ENCODE assay signal across 11 cellular contexts in genomic region chr6:140271759-140272377, GRCh38.
DNase-seq lines count a peak whose midpoint lies in the region; ATAC-seq, FAIRE-seq and TF ChIP-seq lines count a peak whose summit lies in the region.
"Had no signal": no experiment of that assay in that cellular context is flagged by ENCODE, and none has a peak within 500 bp of the region (broad histone marks: within the 10 kb centered on the region; RNA-seq: fewer than 3 reads in every experiment).

No MANE protein-coding gene starts in this region.

- peak; percentile 65 for DNase-seq in SIG-M5 treated with dmso at 0.1 percent for 504 hours (lab: John Stamatoyannopoulos, UW; ENCODE audit: unreplicated experiment)
- DNase-seq in SIG-M5 (lab: John Stamatoyannopoulos, UW) = no peak
- DNase-seq in NCI-H1092 (lab: John Stamatoyannopoulos, UW) = peak; percentile 30
- DNase-seq in progenitor cell of endocrine pancreas (ENCODE audit: low spot score, unreplicated experiment) = no peak
- DNase-seq in spleen = no peak
- no peak for DNase-seq in D721Med (ENCODE audit: insufficient read length, low spot score)
- no peak for DNase-seq in RWPE1 (ENCODE audit: low spot score)
- DNase-seq: heart left ventricle, SK-N-SH, tibial artery had no signal

- H3K4me3 ChIP-seq in spleen = no peak overlapping the region
- H3K4me3 ChIP-seq: heart left ventricle, tibial artery had no signal

- no peaks in the 10 kb centered on the region for H3K36me3 Mint-ChIP-seq in progenitor cell of endocrine pancreas (ENCODE audit: insufficient read depth)

- 78 to 90% (median 85%) methylated on average over 2 of the region's 2 CpGs for WGBS in spleen, 5 donors

- H3K4me3 Mint-ChIP-seq in progenitor cell of endocrine pancreas (ENCODE audit: low read depth) = no peak overlapping the region

- H3K27me3 Mint-ChIP-seq in progenitor cell of endocrine pancreas = no peaks in the 10 kb centered on the region

- POLR2A ChIA-PET in RWPE1 (lab: Yijun Ruan, JAX; ENCODE audit: low non-redundant PET) = no interaction called here

- peaks cover 0 to 7% (median 0%) of the 10 kb centered on the region in 8 donors for H3K9me3 ChIP-seq in spleen
- H3K9me3 ChIP-seq: tibial artery had no signal

- H3K9me3 Mint-ChIP-seq in progenitor cell of endocrine pancreas (ENCODE audit: low read depth) = peaks cover 5% of the 10 kb centered on the region

- peak; percentile 99 for ATAC-seq in HG02798 (IDR thresholded peaks at IDR 0.05; ENCODE audit: poor library complexity, unreplicated experiment)

- CTCF ChIA-PET in RWPE1 (lab: Yijun Ruan, JAX) = interaction anchor here (0.6 to 0.7 kb wide), 2 partner anchors 18 to 195 kb away, joined by 3 read pairs; no protein-coding TSS in a partner anchor

- TF ChIP-seq CTCF in progenitor cell of endocrine pancreas (IDR thresholded peaks at IDR 0.05; ENCODE audit: unreplicated experiment) = no peak
- TF ChIP-seq CTCF in spleen (IDR thresholded peaks at IDR 0.05 in 8 of 11, conservative IDR thresholded peaks at IDR 0.05 in 3 of 11) = no peak
- TF ChIP-seq CTCF in D721Med (IDR thresholded peaks at IDR 0.05; ENCODE audit: insufficient read depth, missing control alignments) = no peak
- no peak for TF ChIP-seq CTCF in RWPE1 (conservative IDR thresholded peaks at IDR 0.05; ENCODE audit: low read depth)

- intact Hi-C loops in spleen (cut with DNase I; ENCODE audit: low total_unique reads) = no loop called here

- peaks cover 31% of the 10 kb centered on the region for H3K4me1 Mint-ChIP-seq in progenitor cell of endocrine pancreas (ENCODE audit: low read depth)

- H3K27me3 ChIP-seq in spleen (replicated peaks in 1 of 7) = no peaks in the 10 kb centered on the region
- H3K27me3 ChIP-seq: heart left ventricle, tibial artery had no signal

- no peak for TF ChIP-seq POLR2A in spleen (IDR thresholded peaks at IDR 0.05)

- peak overlapping the region; percentile 16 for H3K27ac Mint-ChIP-seq in progenitor cell of endocrine pancreas

- no peaks in the 10 kb centered on the region for H3K36me3 ChIP-seq in spleen
- H3K36me3 ChIP-seq: heart left ventricle, tibial artery had no signal

- no peak for FAIRE-seq in D721Med (lab: Jason Lieb, UNC)

- H3K27ac ChIP-seq in spleen (peak overlapping the region in 1 of 8 donors; percentile 15), RWPE1 (no peak overlapping the region)
- H3K27ac ChIP-seq: heart left ventricle, tibial artery had no signal

- H3K4me1 ChIP-seq in spleen = peaks cover 5 to 18% (median 8%) of the 10 kb centered on the region in 6 donors

Comparison
In these comparisons a context has a peak if more than half of its experiments do, and no peak if none do; other contexts are left out.
1. DNase-seq: peak in SIG-M5 treated with dmso at 0.1 percent for 504 hours (single experiment) and NCI-H1092 (single experiment); none in SIG-M5 (single experiment), progenitor cell of endocrine pancreas (single experiment), spleen (single experiment), D721Med (single experiment) and RWPE1 (single experiment).